Comparison of ENCODE assay signal across 30 cellular contexts in genomic region chr4:126097155-126097554, GRCh38.
"Had no signal": no experiment of that assay in that cellular context is flagged by ENCODE, and none has a peak within 500 bp of the region (broad histone marks: within the 10 kb centered on the region; RNA-seq: fewer than 3 reads in every experiment).

No MANE protein-coding gene starts in this region.

- H3K27ac ChIP-seq: breast epithelium, epithelial cell of prostate, esophagus squamous epithelium, hepatocyte, right atrium auricular region, suprapubic skin, tibial artery, upper lobe of right lung had no signal

- H3K79me2 ChIP-seq: hepatocyte had no signal

- H3K27me3 Mint-ChIP-seq: activated CD4-positive, alpha-beta memory T cell treated with anti-CD3 and anti-CD28 coated beads for 36 hours; activated CD4-positive, alpha-beta T cell treated with anti-CD3 and anti-CD28 coated beads, Interleukin-2, amount 10 ng/mL, durations not matched to agents 24 days and 14 days; activated naive CD4-positive, alpha-beta T cell treated with anti-CD3 and anti-CD28 coated beads, Interleukin-2, amount 50 U/mL, for 24 hours; activated naive CD8-positive, alpha-beta T cell treated with anti-CD3 and anti-CD28 coated beads, Interleukin-2, amount 50 U/mL, for 24 hours; activated T-helper 17 cell treated with anti-CD3 and anti-CD28 coated beads, Interleukin-2, amount 50 U/mL, for 72 hours; naive B cell; T-helper 17 cell had no signal

- DNase-seq: activated CD4-positive, alpha-beta memory T cell treated with anti-CD3 and anti-CD28 coated beads for 36 hours; activated CD4-positive, alpha-beta T cell treated with anti-CD3 and anti-CD28 coated beads, Interleukin-2, amount 10 ng/mL, durations not matched to agents 24 days and 14 days; activated CD4-positive, CD25-positive, alpha-beta regulatory T cell treated with anti-CD3 and anti-CD28 coated beads, Interleukin-2, amount 50 U/mL, for 72 hours; activated CD8-positive, alpha-beta memory T cell treated with anti-CD3 and anti-CD28 coated beads, Interleukin-2, amount 50 U/mL, for 48 hours; activated gamma-delta T cell treated with Interleukin-2 at 50 U/mL for 16 hours; activated naive CD8-positive, alpha-beta T cell treated with anti-CD3 and anti-CD28 coated beads, Interleukin-2, amount 50 U/mL, for 24 hours; activated T-cell treated with anti-CD3 and anti-CD28 coated beads, Interleukin-2, amount 50 U/mL, for 4 hours; amygdala; central memory CD4-positive, alpha-beta T cell; dermis blood vessel endothelial cell; effector CD8-positive, alpha-beta T cell; esophagus squamous epithelium; glutamatergic neuron; islet precursor cell; left ventricle myocardium superior; mammary epithelial cell; naive B cell; nephron progenitor cell; stimulated activated naive CD4-positive, alpha-beta T cell; T-helper 17 cell; tibial artery; upper lobe of right lung had no signal

- H3K9me3 Mint-ChIP-seq: activated CD4-positive, alpha-beta T cell treated with anti-CD3 and anti-CD28 coated beads, Interleukin-2, amount 10 ng/mL, durations not matched to agents 24 days and 14 days; nephron progenitor cell had no signal

- ATAC-seq: activated naive CD8-positive, alpha-beta T cell treated with anti-CD3 and anti-CD28 coated beads, Interleukin-2, amount 50 U/mL, for 24 hours; activated T-cell treated with anti-CD3 and anti-CD28 coated beads, Interleukin-2, amount 50 U/mL, for 4 hours; activated T-helper 17 cell treated with anti-CD3 and anti-CD28 coated beads, Interleukin-2, amount 50 U/mL, for 72 hours; left ventricle myocardium superior; T-helper 17 cell; upper lobe of right lung had no signal

- H2AFZ ChIP-seq: hepatocyte had no signal

- H3K9me3 ChIP-seq: breast epithelium, esophagus squamous epithelium, right atrium auricular region, suprapubic skin, tibial artery, upper lobe of right lung had no signal

- H3K4me1 ChIP-seq: breast epithelium, esophagus squamous epithelium, right atrium auricular region, suprapubic skin, tibial artery, upper lobe of right lung had no signal

- H3K4me2 ChIP-seq: hepatocyte had no signal

- H3K36me3 ChIP-seq: breast epithelium, esophagus squamous epithelium, right atrium auricular region, suprapubic skin, tibial artery, upper lobe of right lung had no signal

- H3K36me3 Mint-ChIP-seq: activated CD4-positive, alpha-beta memory T cell treated with anti-CD3 and anti-CD28 coated beads for 36 hours; activated naive CD4-positive, alpha-beta T cell treated with anti-CD3 and anti-CD28 coated beads, Interleukin-2, amount 50 U/mL, for 24 hours; mesothelial cell of epicardium; naive B cell had no signal

- H3K27me3 ChIP-seq: breast epithelium, esophagus squamous epithelium, hepatocyte, right atrium auricular region, suprapubic skin, tibial artery, upper lobe of right lung had no signal

- H3K27ac Mint-ChIP-seq: activated CD4-positive, alpha-beta memory T cell treated with anti-CD3 and anti-CD28 coated beads for 36 hours; activated CD4-positive, alpha-beta T cell treated with anti-CD3 and anti-CD28 coated beads, Interleukin-2, amount 10 ng/mL, durations not matched to agents 24 days and 14 days; activated naive CD4-positive, alpha-beta T cell treated with anti-CD3 and anti-CD28 coated beads, Interleukin-2, amount 50 U/mL, for 24 hours; activated naive CD8-positive, alpha-beta T cell treated with anti-CD3 and anti-CD28 coated beads, Interleukin-2, amount 50 U/mL, for 24 hours; activated T-helper 17 cell treated with anti-CD3 and anti-CD28 coated beads, Interleukin-2, amount 50 U/mL, for 72 hours; mesothelial cell of epicardium; naive B cell; nephron progenitor cell; T-helper 17 cell had no signal

- H3K4me1 Mint-ChIP-seq: activated CD4-positive, alpha-beta T cell treated with anti-CD3 and anti-CD28 coated beads, Interleukin-2, amount 10 ng/mL, durations not matched to agents 24 days and 14 days; activated naive CD4-positive, alpha-beta T cell treated with anti-CD3 and anti-CD28 coated beads, Interleukin-2, amount 50 U/mL, for 24 hours; activated naive CD8-positive, alpha-beta T cell treated with anti-CD3 and anti-CD28 coated beads, Interleukin-2, amount 50 U/mL, for 24 hours; activated T-helper 17 cell treated with anti-CD3 and anti-CD28 coated beads, Interleukin-2, amount 50 U/mL, for 72 hours; naive B cell; nephron progenitor cell; T-helper 17 cell had no signal

- H3K4me3 Mint-ChIP-seq: activated CD4-positive, alpha-beta memory T cell treated with anti-CD3 and anti-CD28 coated beads for 36 hours; activated CD4-positive, alpha-beta T cell treated with anti-CD3 and anti-CD28 coated beads, Interleukin-2, amount 10 ng/mL, durations not matched to agents 24 days and 14 days; activated naive CD4-positive, alpha-beta T cell treated with anti-CD3 and anti-CD28 coated beads, Interleukin-2, amount 50 U/mL, for 24 hours; activated naive CD8-positive, alpha-beta T cell treated with anti-CD3 and anti-CD28 coated beads, Interleukin-2, amount 50 U/mL, for 24 hours; activated T-cell treated with anti-CD3 and anti-CD28 coated beads, Interleukin-2, amount 50 U/mL, for 4 hours; activated T-helper 17 cell treated with anti-CD3 and anti-CD28 coated beads, Interleukin-2, amount 50 U/mL, for 72 hours; mesothelial cell of epicardium; naive B cell; nephron progenitor cell; T-helper 17 cell had no signal

- H3K4me3 ChIP-seq: breast epithelium, esophagus squamous epithelium, hepatocyte, right atrium auricular region, suprapubic skin, tibial artery, upper lobe of right lung had no signal
